Comparison of ENCODE assay signal across 10 cellular contexts in the genomic region with DNA sequence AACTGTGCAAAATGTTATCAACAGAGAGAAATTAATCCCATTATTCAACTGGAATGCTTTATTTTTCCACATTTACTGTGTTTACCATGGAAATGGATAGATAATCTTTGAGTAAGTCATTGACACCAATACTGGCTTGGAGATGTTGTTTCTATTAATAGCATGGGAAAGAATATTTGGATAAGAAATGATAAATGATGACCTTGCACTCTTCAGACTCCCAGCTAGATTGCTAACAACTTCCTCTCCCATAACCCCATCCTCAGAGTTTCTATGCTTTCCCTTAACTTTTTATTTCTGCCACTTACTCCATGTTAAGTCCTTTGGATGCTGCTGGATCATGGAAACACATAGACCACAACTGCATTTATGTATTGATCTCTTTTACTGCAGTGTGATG.
"Had no signal": no experiment of that assay in that cellular context is flagged by ENCODE, and none has a peak within 500 bp of the region (broad histone marks: within the 10 kb centered on the region; RNA-seq: fewer than 3 reads in every experiment).

No MANE protein-coding gene starts in this region.

- H3K27ac ChIP-seq: GM23248, KMS-11 had no signal

- H2AFZ ChIP-seq: GM23248 had no signal

- FAIRE-seq: HTR-8/SVneo had no signal

- H3K9me3 ChIP-seq: HAP-1 had no signal

- DNase-seq: GM23248, GOT3, H7, HFFc6, Karpas-422, KBM-7 had no signal

- H3K36me3 ChIP-seq: HAP-1 had no signal

- H3K4me1 ChIP-seq: HAP-1 had no signal

- ATAC-seq: HCT116 had no signal

- H3K9ac ChIP-seq: GM23248, KMS-11 had no signal

- H3K4me2 ChIP-seq: KMS-11 had no signal

- H3K4me3 ChIP-seq: GM23248, HAP-1 had no signal
